17 cellular contexts compared by ENCODE assay signal in the genomic region with DNA sequence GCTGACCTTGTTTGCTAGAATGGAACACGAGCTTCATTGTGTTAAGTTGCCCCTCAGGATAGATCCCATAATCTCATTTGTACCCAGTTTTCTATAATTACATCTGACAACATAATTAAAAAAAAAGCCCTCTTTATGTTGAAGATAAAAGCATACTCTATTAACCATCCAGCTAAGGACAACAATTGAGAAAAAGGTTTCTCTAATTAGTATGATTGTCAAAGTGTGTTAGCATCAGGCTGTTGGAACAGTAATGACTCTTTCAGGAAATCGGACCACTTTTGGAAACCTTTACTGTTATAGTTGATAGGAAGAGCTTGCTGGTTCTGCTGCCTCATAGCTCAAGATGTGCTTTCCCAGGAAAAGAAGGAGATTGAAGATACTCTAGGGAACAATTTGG.
"Had no signal": no experiment of that assay in that cellular context is flagged by ENCODE, and none has a peak within 500 bp of the region (broad histone marks: within the 10 kb centered on the region; RNA-seq: fewer than 3 reads in every experiment).

No MANE protein-coding gene starts in this region.

- H3K4me3 ChIP-seq: coronary artery, esophagus muscularis mucosa, left ventricle myocardium inferior, stomach, testis, upper lobe of left lung had no signal

- H3K27me3 ChIP-seq: esophagus muscularis mucosa, stomach, testis, upper lobe of left lung had no signal

- DNase-seq: activated CD4-positive, alpha-beta T cell treated with anti-CD3 and anti-CD28 coated beads, Interleukin-2, amount 50 U/mL, for 1 hour; activated CD8-positive, alpha-beta memory T cell treated with anti-CD3 and anti-CD28 coated beads for 24 hours; activated naive CD8-positive, alpha-beta T cell treated with anti-CD3 and anti-CD28 coated beads, Interleukin-2, amount 10 ng/mL, durations not matched to agents 7 days and 5 days; central memory CD4-positive, alpha-beta T cell; effector CD4-positive, alpha-beta T cell; hippocampal formation; kidney; left ventricle myocardium inferior; naive B cell; stimulated activated CD4-positive, alpha-beta T cell treated with anti-CD3 and anti-CD28 coated beads, Interleukin-12 subunit alpha, Interleukin-12 subunit beta, amount 100 ng/mL, for 4 hours; stimulated activated CD4-positive, alpha-beta T cell treated with anti-CD3 and anti-CD28 coated beads, Interleukin-2, amount 100 ng/mL, for 24 hours; stomach; testis; upper lobe of left lung had no signal

- H3K9me3 ChIP-seq: esophagus muscularis mucosa, left ventricle myocardium inferior, stomach, testis, upper lobe of left lung had no signal

- H3K36me3 ChIP-seq: esophagus muscularis mucosa, left ventricle myocardium inferior, upper lobe of left lung had no signal

- H3K27ac ChIP-seq: coronary artery, esophagus muscularis mucosa, left ventricle myocardium inferior, parathyroid adenoma, stomach, testis, upper lobe of left lung had no signal
